In genomic region chr2:28488858-28489575, GRCh38 we compare ENCODE assay signal across 14 cellular contexts. TPM values are rescaled to one million over a fixed set of nuclear protein-coding genes. Genes with fewer than 3 reads are reported as not detected.
A peak's percentile ranks its signal among the peaks of the same experiment; 100 is the strongest.
DNase-seq lines count a peak whose midpoint lies in the region; TF ChIP-seq lines count a peak whose summit lies in the region.
"Had no signal": no experiment of that assay in that cellular context is flagged by ENCODE, and none has a peak within 500 bp of the region (broad histone marks: within the 10 kb centered on the region; RNA-seq: fewer than 3 reads in every experiment).

No MANE protein-coding gene starts in this region.

- WGBS in endodermal cell (ENCODE audit: insufficient coverage in 1 of 2, insufficient read length in 1 of 2), 2 experiments: 78 to 92% methylated on average over 3 to 4 of the region's 4 CpGs
- 81 to 86% methylated on average over 4 of the region's 4 CpGs for WGBS in sigmoid colon, 2 donors

- H3K4me1 ChIP-seq in endodermal cell (ENCODE audit: control insufficient read depth, insufficient read depth, low read length): no peaks in the 10 kb centered on the region
- no peaks in the 10 kb centered on the region for H3K4me1 ChIP-seq in sigmoid colon
- H3K4me1 ChIP-seq: SJCRH30 had no signal

- TF ChIP-seq EP300 in sigmoid colon (IDR thresholded peaks at IDR 0.05): no peak

- peak; percentile 42 for DNase-seq in H7
- peak; percentile 23 for DNase-seq in NCI-H82 treated with DMSO at 0.1 percent for 48 hours (lab: John Stamatoyannopoulos, UW; ENCODE audit: unreplicated experiment)
- no peak for DNase-seq in endodermal cell
- DNase-seq in nephron progenitor cell: no peak
- no peak for DNase-seq in amygdala (lab: John Stamatoyannopoulos, UW)
- no peak for DNase-seq in sigmoid colon
- no peak for DNase-seq in NK-92 treated with Interleukin-12 subunit alpha and Interleukin-12 subunit beta, amount 100 ng/mL, for 24 hours (lab: John Stamatoyannopoulos, UW)
- DNase-seq: CD8-positive, alpha-beta memory T cell; KG1; MG63; NCI-H1105 treated with DMSO at 0.1 percent for 48 hours; NCI-H187 treated with DMSO at 0.1 percent for 48 hours; NCI-H446 treated with DMSO at 0.1 percent for 48 hours had no signal

- H3K27me3 Mint-ChIP-seq in endodermal cell (ENCODE audit: insufficient read depth): peaks cover 11% of the 10 kb centered on the region
- peaks cover 12% of the 10 kb centered on the region for H3K27me3 Mint-ChIP-seq in nephron progenitor cell (ENCODE audit: low read depth, poor library complexity)

- H3K9me3 ChIP-seq in endodermal cell (ENCODE audit: control insufficient read depth, low read length) (no peaks in the 10 kb centered on the region), sigmoid colon (no peaks in the 10 kb centered on the region)
- H3K9me3 ChIP-seq: MG63, SJCRH30 had no signal

- no peaks in the 10 kb centered on the region for H3K36me3 Mint-ChIP-seq in endodermal cell (ENCODE audit: low read depth)
- no peaks in the 10 kb centered on the region for H3K36me3 Mint-ChIP-seq in nephron progenitor cell (ENCODE audit: low read depth)
- H3K36me3 Mint-ChIP-seq: CD8-positive, alpha-beta memory T cell had no signal

- no peak overlapping the region for H3K9ac ChIP-seq in endodermal cell (ENCODE audit: extremely low read depth, low read length, poor library complexity, severe bottlenecking)

- no peak overlapping the region for H3K27ac Mint-ChIP-seq in endodermal cell
- H3K27ac Mint-ChIP-seq in nephron progenitor cell: no peak overlapping the region

- H3K9me3 Mint-ChIP-seq in endodermal cell (no peaks in the 10 kb centered on the region), nephron progenitor cell (no peaks in the 10 kb centered on the region)
- H3K9me3 Mint-ChIP-seq: CD8-positive, alpha-beta memory T cell had no signal

- intact Hi-C loops in sigmoid colon (cut with DNase I): no loop called here

- TF ChIP-seq CTCF in endodermal cell (conservative IDR thresholded peaks at IDR 0.05) (peak; percentile 65), nephron progenitor cell (IDR thresholded peaks at IDR 0.05) (peak; percentile 9), sigmoid colon (IDR thresholded peaks at IDR 0.05) (no peak)

- no peak overlapping the region for H3K27ac ChIP-seq in endodermal cell (ENCODE audit: low read depth, low read length)
- no peak overlapping the region for H3K27ac ChIP-seq in sigmoid colon
- H3K27ac ChIP-seq: SJCRH30 had no signal

- no peaks in the 10 kb centered on the region for H3K27me3 ChIP-seq in H7 (ENCODE audit: control insufficient read depth, insufficient read depth, low read length)
- H3K27me3 ChIP-seq in endodermal cell (ENCODE audit: control insufficient read depth, insufficient read depth, low read length, poor library complexity, severe bottlenecking): peaks cover 5% of the 10 kb centered on the region
- H3K27me3 ChIP-seq in sigmoid colon: no peaks in the 10 kb centered on the region
- H3K27me3 ChIP-seq: MG63, SJCRH30 had no signal

- no peak for TF ChIP-seq POLR2A in sigmoid colon (IDR thresholded peaks at IDR 0.05)

- H3K36me3 ChIP-seq in H7 (replicated peaks; ENCODE audit: control insufficient read depth, insufficient read depth, low read length) (no peaks in the 10 kb centered on the region), endodermal cell (ENCODE audit: control insufficient read depth, insufficient read depth, low read length) (no peaks in the 10 kb centered on the region), sigmoid colon (no peaks in the 10 kb centered on the region)
- H3K36me3 ChIP-seq: MG63, SJCRH30 had no signal

- no peak overlapping the region for H3K4me3 Mint-ChIP-seq in endodermal cell
- H3K4me3 Mint-ChIP-seq in nephron progenitor cell: no peak overlapping the region
- H3K4me3 Mint-ChIP-seq: CD8-positive, alpha-beta memory T cell had no signal

- peaks cover 4% of the 10 kb centered on the region for H3K4me1 Mint-ChIP-seq in endodermal cell
- H3K4me1 Mint-ChIP-seq in nephron progenitor cell: peaks cover 5% of the 10 kb centered on the region
- H3K4me1 Mint-ChIP-seq: CD8-positive, alpha-beta memory T cell had no signal

- no peak overlapping the region for H3K4me3 ChIP-seq in H7 (ENCODE audit: insufficient read depth, low read depth, low read length)
- H3K4me3 ChIP-seq in endodermal cell (ENCODE audit: low read length): no peak overlapping the region
- no peak overlapping the region for H3K4me3 ChIP-seq in sigmoid colon
- H3K4me3 ChIP-seq: MG63, SJCRH30 had no signal

RNA-seq across cellular contexts. Expression of gene PLB1, which starts 6.8 kb away (rescaled TPM):
- total RNA-seq in H7 (2014; rRNA removed; shearing (Covaris generic)): not detected in 2 replicates
- under 1 TPM; 0.35 to 0.38 TPM for total RNA-seq in endodermal cell
- polyA plus RNA-seq in endodermal cell (2013, experiment 1 of 2): 0.43 TPM
- polyA plus RNA-seq in endodermal cell (2013, experiment 2 of 2): 0.25 TPM
- total RNA-seq in sigmoid colon: 10 to 100 TPM in 1 of 4 donors, 1 to 10 TPM in 3; 2.1 to 18.3 (median 5.7) TPM
- polyA plus RNA-seq in sigmoid colon: 1 to 10 TPM; 1.2 to 1.8 (median 1.4) TPM

Comparison
In these comparisons a context has a peak if more than half of its experiments do, and no peak if none do; other contexts are left out.
1. DNase-seq: peak in H7 (single experiment) and NCI-H82 treated with DMSO at 0.1 percent for 48 hours (single experiment); none in endodermal cell (single experiment), nephron progenitor cell (single experiment), amygdala (0 of 56), sigmoid colon (single experiment) and NK-92 treated with Interleukin-12 subunit alpha and Interleukin-12 subunit beta, amount 100 ng/mL, for 24 hours (single experiment).
2. CTCF ChIP-seq: peak in endodermal cell (single experiment) and nephron progenitor cell (single experiment); none in sigmoid colon (0 of 4).